ENCODE assay signal across 19 cellular contexts in the genomic region with DNA sequence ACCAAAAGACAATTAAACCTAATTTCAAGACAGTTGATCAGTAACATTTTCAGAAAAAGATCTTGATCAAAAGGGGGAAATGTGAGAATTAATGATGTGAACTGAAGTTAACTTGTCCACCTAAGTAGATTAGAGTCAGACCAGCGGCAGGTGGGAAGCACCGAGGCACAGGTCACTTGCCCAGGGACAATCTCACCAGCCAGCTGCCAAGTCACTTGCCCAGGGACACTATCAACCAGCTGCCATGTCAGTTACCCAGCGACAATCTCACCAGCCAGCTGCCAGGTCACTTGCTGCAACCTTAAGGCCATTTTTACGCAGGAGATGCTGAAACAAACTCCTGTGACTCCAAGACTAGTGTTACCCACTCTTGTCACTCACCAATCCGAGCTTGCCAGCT.
"Had no signal": no experiment of that assay in that cellular context is flagged by ENCODE, and none has a peak within 500 bp of the region (broad histone marks: within the 10 kb centered on the region; RNA-seq: fewer than 3 reads in every experiment).

No MANE protein-coding gene starts in this region.

- DNase-seq: colonic mucosa; cortex of kidney; dermis blood vessel endothelial cell; dorsolateral prefrontal cortex; effector CD4-positive, alpha-beta T cell; effector CD8-positive, alpha-beta T cell; effector memory CD4-positive, alpha-beta T cell; effector memory CD8-positive, alpha-beta T cell; endodermal cell; erythroblast; esophagus squamous epithelium; foreskin fibroblast; foreskin keratinocyte; foreskin melanocyte; gastrocnemius medialis; glutamatergic neuron; head of caudate nucleus; heart left ventricle; heart right ventricle had no signal
